9 cellular contexts compared by ENCODE assay signal in genomic region chrY:12905520-12905887, GRCh38. TPM values are rescaled to one million over a fixed set of nuclear protein-coding genes. Genes with fewer than 3 reads are reported as not detected.
A peak's percentile ranks its signal among the peaks of the same experiment; 100 is the strongest.
DNase-seq lines count a peak whose midpoint lies in the region; ATAC-seq and TF ChIP-seq lines count a peak whose summit lies in the region.
"Had no signal": no experiment of that assay in that cellular context is flagged by ENCODE, and none has a peak within 500 bp of the region (broad histone marks: within the 10 kb centered on the region; RNA-seq: fewer than 3 reads in every experiment).

No MANE protein-coding gene starts in this region.

- H3K4me1 ChIP-seq in SJSA1 (replicated peaks) (peaks cover 3% of the 10 kb centered on the region; the same call in 1 of the 2 replicates), duodenal mucosa (ENCODE audit: control insufficient read depth in 1 of 2, insufficient read depth in 2 of 2, low read length in 2 of 2) (peaks cover 3 to 10% of the 10 kb centered on the region in 2 donors), neutrophil (ENCODE audit: control insufficient read depth in 1 of 2, insufficient read depth in 1 of 2, low read depth in 1 of 2, low read length in 1 of 2) (peaks cover 0 to 14% of the 10 kb centered on the region in 2 experiments)

- H3K9me3 ChIP-seq in SJSA1 (replicated peaks) (no peaks in the 10 kb centered on the region; the same call in 1 of the 2 replicates), duodenal mucosa (ENCODE audit: control insufficient read depth in 1 of 2, low read length in 2 of 2) (no peaks in the 10 kb centered on the region), neutrophil (no peaks in the 10 kb centered on the region)

- H3K36me3 ChIP-seq in BJ (ENCODE audit: control insufficient read depth, insufficient read depth, low read length): no peaks in the 10 kb centered on the region
- peaks cover 16% of the 10 kb centered on the region for H3K36me3 ChIP-seq in SJSA1
- H3K36me3 ChIP-seq in duodenal mucosa (ENCODE audit: control insufficient read depth in 1 of 2, insufficient read depth in 2 of 2, low read length in 2 of 2): no peaks in the 10 kb centered on the region
- H3K36me3 ChIP-seq in neutrophil: no peaks in the 10 kb centered on the region

- peak overlapping the region; percentile 99 for H3K27ac ChIP-seq in SJSA1
- H3K27ac ChIP-seq in duodenal mucosa (ENCODE audit: low read depth, low read length): peak overlapping the region; percentile 98
- peak overlapping the region; percentile 92 for H3K27ac ChIP-seq in neutrophil

- H3K27me3 ChIP-seq in BJ (ENCODE audit: control insufficient read depth, insufficient read depth, low read length) (no peaks in the 10 kb centered on the region), SJSA1 (replicated peaks) (no peaks in the 10 kb centered on the region), duodenal mucosa (ENCODE audit: control insufficient read depth in 1 of 2, insufficient read depth in 2 of 2, low read length in 2 of 2) (no peaks in the 10 kb centered on the region), neutrophil (no peaks in the 10 kb centered on the region)

- H3K4me3 ChIP-seq in BJ (ENCODE audit: low read depth, low read length) (peak overlapping the region; percentile 72), SJSA1 (peak overlapping the region; percentile 68), duodenal mucosa (ENCODE audit: low read depth in 1 of 2, low read length in 2 of 2) (peak overlapping the region; percentile 97 to 98), neutrophil (ENCODE audit: low read depth in 1 of 2, low read length in 1 of 2) (peak overlapping the region; percentile 61 to 77)

- POLR2A ChIA-PET in BJ (lab: Charles Lee): interaction anchor here (0.7 kb wide), 1 partner anchor 95 kb away, joined by 6 read pairs; no protein-coding TSS in a partner anchor

- DNase-seq in BJ (ENCODE audit: low read depth) (peak; percentile 11), SJSA1 (ENCODE audit: low read depth in 1 of 2, low spot score in 2 of 2) (peak in 1 of 2 experiments; percentile 71), HuH-7.5 (ENCODE audit: low spot score) (no peak), NCI-H128 (lab: John Stamatoyannopoulos, UW; ENCODE audit: unreplicated experiment) (no peak)
- DNase-seq: stimulated activated naive B cell treated with anti-CD40 and anti-IgM and Interleukin-4, amounts not matched to agents 10 μg/mL and 1 μg/mL and 100 μg/mL, for 72 hours had no signal

- peak; percentile 51 for ATAC-seq in HG02759 (IDR thresholded peaks at IDR 0.05; ENCODE audit: unreplicated experiment)
- ATAC-seq in SK-N-SH treated with all-trans-retinoic acid at 6 μM for 48 hours: no peak

- H3K9ac ChIP-seq in duodenal mucosa (ENCODE audit: low read depth in 1 of 2, low read length in 2 of 2): peak overlapping the region; percentile 98 to 99

- no peak for TF ChIP-seq CTCF in BJ (IDR thresholded peaks at IDR 0.05; ENCODE audit: insufficient read depth, low read depth, low read length)
- TF ChIP-seq CTCF in neutrophil (IDR thresholded peaks at IDR 0.05): no peak

- CTCF ChIA-PET in BJ (lab: Yijun Ruan, JAX): no interaction called here

TF ChIP-seq in SK-N-SH treated with all-trans-retinoic acid at 6 μM for 48 hours, 23 proteins besides CTCF, POLR2A, EP300 and RAD21:
- TF ChIP-seq TOX (CRISPR knock-in tag; IDR thresholded peaks at IDR 0.05; ENCODE audit: borderline replicate concordance) (no peak), PPARA (CRISPR knock-in tag; IDR thresholded peaks at IDR 0.05; ENCODE audit: borderline replicate concordance) (no peak), GLIS3 (CRISPR knock-in tag; IDR thresholded peaks at IDR 0.05) (no peak), ZNF565 (CRISPR knock-in tag; conservative IDR thresholded peaks at IDR 0.05; ENCODE audit: low read depth) (no peak), ARNTL (CRISPR knock-in tag; IDR thresholded peaks at IDR 0.05; ENCODE audit: borderline replicate concordance, low read depth) (no peak), BACH2 (CRISPR knock-in tag; IDR thresholded peaks at IDR 0.05; ENCODE audit: borderline replicate concordance) (no peak), CSDC2 (CRISPR knock-in tag; IDR thresholded peaks at IDR 0.05) (no peak)

RNA-seq across cellular contexts. Expression of gene DDX3Y, which starts 0.8 kb away (rescaled TPM):
- polyA plus RNA-seq in BJ (2011; rRNA removed): 11.8 and 29.3 TPM in 2 replicates
- 18.0 and 25.8 TPM in 2 replicates for polyA minus RNA-seq in BJ (2011; rRNA and poly(A)+ RNA removed)
- 67.4 and 89.6 TPM in 2 replicates for total RNA-seq in SJSA1 (2014; rRNA removed; shearing (Covaris generic))
